34 cellular contexts compared by ENCODE assay signal in genomic region chr1:15362096-15362736, GRCh38.
"Had no signal": no experiment of that assay in that cellular context is flagged by ENCODE, and none has a peak within 500 bp of the region (broad histone marks: within the 10 kb centered on the region; RNA-seq: fewer than 3 reads in every experiment).

No MANE protein-coding gene starts in this region.

- H3K9me3 Mint-ChIP-seq: activated B cell treated with CpG ODN at 0.5 μM for 24 hours; activated CD4-positive, alpha-beta memory T cell treated with anti-CD3 and anti-CD28 coated beads for 36 hours; activated naive CD8-positive, alpha-beta T cell treated with anti-CD3 and anti-CD28 coated beads for 36 hours; activated T-cell treated with anti-CD3 and anti-CD28 coated beads, Interleukin-2, amount 50 U/mL, for 4 hours; activated T-helper 1 cell treated with anti-CD3 and anti-CD28 coated beads, Interleukin-12 subunit alpha, Interleukin-12 subunit beta, Interleukin-2, Interleukin-4 antibody, amounts not matched to agents 30 ng/mL and 10 ng/mL and 1 ng/mL, durations not matched to agents 14 hours and 24 hours and 36 hours had no signal

- H3K4me2 ChIP-seq: PC-9 had no signal

- H3K27me3 Mint-ChIP-seq: activated B cell treated with CpG ODN at 0.5 μM for 24 hours; activated CD4-positive, alpha-beta memory T cell treated with anti-CD3 and anti-CD28 coated beads for 36 hours; activated naive CD8-positive, alpha-beta T cell treated with anti-CD3 and anti-CD28 coated beads for 36 hours had no signal

- H3K4me3 ChIP-seq: MG63, PC-9 had no signal

- H3K36me3 ChIP-seq: brain microvascular endothelial cell, MG63 had no signal

- H3K9me3 ChIP-seq: MG63 had no signal

- H2AFZ ChIP-seq: PC-9 had no signal

- FAIRE-seq: RCC 7860 had no signal

- H3K27me3 ChIP-seq: brain microvascular endothelial cell, MG63 had no signal

- H3K4me1 Mint-ChIP-seq: activated B cell treated with CpG ODN at 0.5 μM for 24 hours; activated naive CD8-positive, alpha-beta T cell treated with anti-CD3 and anti-CD28 coated beads for 36 hours had no signal

- ATAC-seq: activated T-cell treated with anti-CD3 and anti-CD28 coated beads, Interleukin-2, amount 50 U/mL, for 4 hours; Right ventricle myocardium inferior had no signal

- H3K4me3 Mint-ChIP-seq: activated B cell treated with CpG ODN at 0.5 μM for 24 hours; activated CD4-positive, alpha-beta memory T cell treated with anti-CD3 and anti-CD28 coated beads for 36 hours; activated naive CD8-positive, alpha-beta T cell treated with anti-CD3 and anti-CD28 coated beads for 36 hours; activated T-cell treated with anti-CD3 and anti-CD28 coated beads, Interleukin-2, amount 50 U/mL, for 4 hours; activated T-helper 1 cell treated with anti-CD3 and anti-CD28 coated beads, Interleukin-12 subunit alpha, Interleukin-12 subunit beta, Interleukin-2, Interleukin-4 antibody, amounts not matched to agents 30 ng/mL and 10 ng/mL and 1 ng/mL, durations not matched to agents 14 hours and 24 hours and 36 hours had no signal

- H3K27ac ChIP-seq: brain microvascular endothelial cell, PC-9, RWPE1, VCaP had no signal

- H3K27ac Mint-ChIP-seq: activated B cell treated with CpG ODN at 0.5 μM for 24 hours; activated CD4-positive, alpha-beta memory T cell treated with anti-CD3 and anti-CD28 coated beads for 36 hours; activated naive CD8-positive, alpha-beta T cell treated with anti-CD3 and anti-CD28 coated beads for 36 hours; activated T-helper 1 cell treated with anti-CD3 and anti-CD28 coated beads, Interleukin-12 subunit alpha, Interleukin-12 subunit beta, Interleukin-2, Interleukin-4 antibody, amounts not matched to agents 30 ng/mL and 10 ng/mL and 1 ng/mL, durations not matched to agents 14 hours and 24 hours and 36 hours had no signal

- DNase-seq: activated B cell treated with CpG ODN at 0.5 μM for 24 hours; activated CD4-positive, alpha-beta memory T cell treated with anti-CD3 and anti-CD28 coated beads for 36 hours; activated CD4-positive, alpha-beta T cell treated with anti-CD3 and anti-CD28 coated beads for 4 hours; activated CD4-positive, alpha-beta T cell treated with anti-CD3 and anti-CD28 coated beads, Interleukin-2, amount 50 U/mL, for 1 hour; activated CD4-positive, CD25-positive, alpha-beta regulatory T cell treated with anti-CD3 and anti-CD28 coated beads, Interleukin-2, amount 50 U/mL, for 72 hours; activated CD8-positive, alpha-beta memory T cell treated with anti-CD3 and anti-CD28 coated beads, Interleukin-2, amount 50 U/mL, for 4 hours; activated effector memory CD4-positive, alpha-beta T cell treated with Interleukin-2 at 50 U/mL for 16 hours; activated naive CD4-positive, alpha-beta T cell treated with anti-CD3 and anti-CD28 coated beads, Interleukin-2, amount 50 U/mL, for 16 hours; activated naive CD8-positive, alpha-beta T cell treated with anti-CD3 and anti-CD28 coated beads for 36 hours; activated T-cell treated with anti-CD3 and anti-CD28 coated beads for 4 hours; activated T-cell treated with anti-CD3 and anti-CD28 coated beads, Interleukin-2, amount 50 U/mL, for 4 hours; amniotic stem cell; aorta; brain microvascular endothelial cell; central memory CD4-positive, alpha-beta T cell; Kasumi-1; MG63; NCI-H1092; NCI-H1436 treated with DMSO at 0.1 percent for 48 hours; NCI-H1694 treated with DMSO at 0.1 percent for 48 hours; NCI-H2029; NCI-H345; NCI-H524 treated with DMSO at 0.1 percent for 48 hours; NK-92 treated with Interleukin-12 subunit alpha and Interleukin-12 subunit beta, amount 100 ng/mL, for 24 hours; PC-9; SW 1271; T-helper 1 cell; T-helper 2 cell; T-helper 9 cell had no signal

- H3K36me3 Mint-ChIP-seq: activated CD4-positive, alpha-beta memory T cell treated with anti-CD3 and anti-CD28 coated beads for 36 hours; activated naive CD8-positive, alpha-beta T cell treated with anti-CD3 and anti-CD28 coated beads for 36 hours had no signal
